Comparison of ENCODE assay signal across 1 cellular context in genomic region chr18:7329036-7329435, GRCh38.
TF ChIP-seq lines count a peak whose summit lies in the region.

No MANE protein-coding gene starts in this region.

TF ChIP-seq in H1, 55 proteins besides CTCF, POLR2A, EP300 and RAD21:
- TF ChIP-seq RNF2 (IDR thresholded peaks at IDR 0.05; ENCODE audit: borderline replicate concordance, low read depth, low read length, missing control alignments, poor library complexity, severe bottlenecking): no peak
- TF ChIP-seq GABPA (IDR thresholded peaks at IDR 0.05; ENCODE audit: borderline replicate concordance, insufficient read depth, low read length): no peak
- TF ChIP-seq HDAC6 (IDR thresholded peaks at IDR 0.05; ENCODE audit: low read depth, low read length): no peak
- TF ChIP-seq NRF1 (IDR thresholded peaks at IDR 0.05; ENCODE audit: low read depth, low read length): no peak
- no peak for TF ChIP-seq TEAD4 (IDR thresholded peaks at IDR 0.05; ENCODE audit: low read depth, low read length)
- TF ChIP-seq MAFK (IDR thresholded peaks at IDR 0.05; ENCODE audit: low read depth, low read length): no peak
- no peak for TF ChIP-seq CTBP2 (IDR thresholded peaks at IDR 0.05; ENCODE audit: borderline replicate concordance, insufficient read depth, insufficient read length, low read length)
- TF ChIP-seq GTF2F1 (IDR thresholded peaks at IDR 0.05; ENCODE audit: borderline replicate concordance, low read depth, low read length): no peak
- no peak for TF ChIP-seq MAX (IDR thresholded peaks at IDR 0.05)
- TF ChIP-seq POU5F1 (IDR thresholded peaks at IDR 0.05; ENCODE audit: low read depth, low read length): no peak
- TF ChIP-seq JUND (IDR thresholded peaks at IDR 0.05; ENCODE audit: low read length): no peak
- TF ChIP-seq ZNF274 (IDR thresholded peaks at IDR 0.05; ENCODE audit: borderline replicate concordance, extremely low read depth, low read length): no peak
- TF ChIP-seq SP2 (IDR thresholded peaks at IDR 0.05; ENCODE audit: low read length): no peak
